11 cellular contexts compared by ENCODE assay signal in genomic region chr5:54651482-54652076, GRCh38.
DNase-seq lines count a peak whose midpoint lies in the region; ATAC-seq and TF ChIP-seq lines count a peak whose summit lies in the region.
"Had no signal": no experiment of that assay in that cellular context is flagged by ENCODE, and none has a peak within 500 bp of the region (broad histone marks: within the 10 kb centered on the region; RNA-seq: fewer than 3 reads in every experiment).

No MANE protein-coding gene starts in this region.

- no peak overlapping the region for H3K27ac ChIP-seq in fibroblast of lung (ENCODE audit: insufficient read depth, low read length)
- H3K27ac ChIP-seq: gastrocnemius medialis had no signal

- H3K27ac Mint-ChIP-seq in osteocyte (ENCODE audit: unreplicated experiment) = peak overlapping the region; percentile 42
- H3K27ac Mint-ChIP-seq in activated naive CD4-positive, alpha-beta T cell treated with anti-CD3 and anti-CD28 coated beads for 36 hours = no peak overlapping the region

- no peaks in the 10 kb centered on the region for H3K9me3 Mint-ChIP-seq in osteocyte (ENCODE audit: unreplicated experiment)
- no peaks in the 10 kb centered on the region for H3K9me3 Mint-ChIP-seq in activated naive CD4-positive, alpha-beta T cell treated with anti-CD3 and anti-CD28 coated beads for 36 hours

- H3K36me3 ChIP-seq in fibroblast of lung (ENCODE audit: control insufficient read depth, insufficient read depth, low read length) = no peaks in the 10 kb centered on the region
- H3K36me3 ChIP-seq: gastrocnemius medialis had no signal

- H3K9me3 ChIP-seq in fibroblast of lung (ENCODE audit: control insufficient read depth, insufficient read depth, low read depth, low read length) = no peaks in the 10 kb centered on the region
- H3K9me3 ChIP-seq: gastrocnemius medialis had no signal

- H3K4me1 Mint-ChIP-seq in osteocyte (ENCODE audit: unreplicated experiment) = peaks cover 31% of the 10 kb centered on the region
- peaks cover 18% of the 10 kb centered on the region for H3K4me1 Mint-ChIP-seq in activated naive CD4-positive, alpha-beta T cell treated with anti-CD3 and anti-CD28 coated beads for 36 hours (ENCODE audit: low read depth)

- H3K4me3 Mint-ChIP-seq in osteocyte (ENCODE audit: unreplicated experiment) = no peak overlapping the region
- H3K4me3 Mint-ChIP-seq in activated naive CD4-positive, alpha-beta T cell treated with anti-CD3 and anti-CD28 coated beads for 36 hours = no peak overlapping the region

- no peaks in the 10 kb centered on the region for H3K36me3 Mint-ChIP-seq in osteocyte (ENCODE audit: unreplicated experiment)
- no peaks in the 10 kb centered on the region for H3K36me3 Mint-ChIP-seq in activated naive CD4-positive, alpha-beta T cell treated with anti-CD3 and anti-CD28 coated beads for 36 hours (ENCODE audit: low read depth)

- no peaks in the 10 kb centered on the region for H4K20me1 ChIP-seq in fibroblast of lung (ENCODE audit: control insufficient read depth, extremely low read depth, insufficient read depth, low read length)

- TF ChIP-seq CTCF in fibroblast of lung (conservative IDR thresholded peaks at IDR 0.05 in 1 of 2, IDR thresholded peaks at IDR 0.05 in 1 of 2; ENCODE audit: low read depth in 1 of 2, low read length in 2 of 2) = no peak
- no peak for TF ChIP-seq CTCF in osteocyte (IDR thresholded peaks at IDR 0.05)

- H3K79me2 ChIP-seq in fibroblast of lung (ENCODE audit: control insufficient read depth, insufficient read depth, low read length) = no peaks in the 10 kb centered on the region

- no peak overlapping the region for H3K9ac ChIP-seq in fibroblast of lung (ENCODE audit: insufficient read depth, low read length)

- H3K4me2 ChIP-seq in fibroblast of lung (ENCODE audit: extremely low read depth, insufficient read depth, low read length) = no peak overlapping the region

- CTCF ChIA-PET in activated naive CD4-positive, alpha-beta T cell treated with anti-CD3 and anti-CD28 coated beads for 36 hours (lab: Charles Lee) = interaction anchor here (2.3 kb wide), 1 partner anchor 134 kb away, joined by 6 read pairs; the partner anchor contains the start of gene SNX18

- H3K4me3 ChIP-seq in fibroblast of lung (replicated peaks in 1 of 4; ENCODE audit: control extremely low read depth in 1 of 4, insufficient read depth in 1 of 4, low read depth in 3 of 4, low read length in 4 of 4) = no peak overlapping the region
- H3K4me3 ChIP-seq: gastrocnemius medialis had no signal

- no peaks in the 10 kb centered on the region for H3K27me3 ChIP-seq in fibroblast of lung (ENCODE audit: control insufficient read depth, insufficient read depth, low read length)
- H3K27me3 ChIP-seq: gastrocnemius medialis had no signal

- H2AFZ ChIP-seq in fibroblast of lung (ENCODE audit: low read length) = no peak overlapping the region

- H3K4me1 ChIP-seq in fibroblast of lung (ENCODE audit: control insufficient read depth, extremely low read depth, insufficient read depth, low read length) = peaks cover 11% of the 10 kb centered on the region

- intact Hi-C loops in activated naive CD4-positive, alpha-beta T cell treated with anti-CD3 and anti-CD28 coated beads for 36 hours (cut with micrococcal nuclease) = no loop called here

- no peak for ATAC-seq in activated CD4-positive, CD25-positive, alpha-beta regulatory T cell treated with anti-CD3 and anti-CD28 coated beads, Interleukin-2, amount 50 U/mL, for 24 hours

- H3K27me3 Mint-ChIP-seq in osteocyte (ENCODE audit: unreplicated experiment) = no peaks in the 10 kb centered on the region
- no peaks in the 10 kb centered on the region for H3K27me3 Mint-ChIP-seq in activated naive CD4-positive, alpha-beta T cell treated with anti-CD3 and anti-CD28 coated beads for 36 hours (ENCODE audit: low read depth)

- DNase-seq in DMS79 treated with DMSO at 0.1 percent for 48 hours (lab: John Stamatoyannopoulos, UW) (peak; percentile 62), NCI-H69 (lab: John Stamatoyannopoulos, UW) (peak; percentile 61), fibroblast of lung (ENCODE audit: low read depth in 2 of 2) (peak; percentile 65 to 89), osteocyte (ENCODE audit: extremely low spot score, unreplicated experiment) (no peak), NCI-H82 treated with DMSO at 0.1 percent for 48 hours (lab: John Stamatoyannopoulos, UW; ENCODE audit: unreplicated experiment) (no peak)
- DNase-seq in activated CD4-positive, CD25-positive, alpha-beta regulatory T cell treated with anti-CD3 and anti-CD28 coated beads, Interleukin-2, amount 50 U/mL, for 72 hours = no peak
- DNase-seq in activated naive CD4-positive, alpha-beta T cell treated with anti-CD3 and anti-CD28 coated beads for 36 hours = no peak
- DNase-seq: activated T-cell treated with anti-CD3 and anti-CD28 coated beads for 4 hours, EL had no signal

Comparison
In these comparisons a context has a peak if more than half of its experiments do, and no peak if none do; other contexts are left out.
1. DNase-seq: peak in DMS79 treated with DMSO at 0.1 percent for 48 hours (single experiment), NCI-H69 (single experiment) and fibroblast of lung (2 of 2); none in osteocyte (single experiment), activated CD4-positive, CD25-positive, alpha-beta regulatory T cell treated with anti-CD3 and anti-CD28 coated beads, Interleukin-2, amount 50 U/mL, for 72 hours (single experiment), NCI-H82 treated with DMSO at 0.1 percent for 48 hours (single experiment) and activated naive CD4-positive, alpha-beta T cell treated with anti-CD3 and anti-CD28 coated beads for 36 hours (single experiment).